Comparison of ENCODE assay signal across 30 cellular contexts in genomic region chr6:46102123-46102522, GRCh38.
"Had no signal": no experiment of that assay in that cellular context is flagged by ENCODE, and none has a peak within 500 bp of the region (broad histone marks: within the 10 kb centered on the region; RNA-seq: fewer than 3 reads in every experiment).

No MANE protein-coding gene starts in this region.

- H3K9me3 Mint-ChIP-seq: T-helper 1 cell treated with Interleukin-12 subunit alpha and Interleukin-12 subunit beta and Interleukin-4 antibody, amounts not matched to agents 30 μg/mL and 1 μg/mL, for 36 hours had no signal

- H3K9me3 ChIP-seq: Peyer's patch, SJSA1, SK-N-SH had no signal

- ATAC-seq: PC-3 had no signal

- H3K4me1 ChIP-seq: SJSA1 had no signal

- H3K36me3 Mint-ChIP-seq: activated naive CD4-positive, alpha-beta T cell treated with anti-CD3 and anti-CD28 coated beads, Interleukin-2, amount 50 U/mL, for 72 hours had no signal

- H3K4me3 Mint-ChIP-seq: activated CD4-positive, alpha-beta memory T cell treated with anti-CD3 and anti-CD28 coated beads for 36 hours; activated CD4-positive, alpha-beta T cell treated with anti-CD3 and anti-CD28 coated beads, Interleukin-2, amount 10 ng/mL, durations not matched to agents 7 days and 5 days; T-helper 1 cell treated with Interleukin-12 subunit alpha and Interleukin-12 subunit beta and Interleukin-4 antibody, amounts not matched to agents 30 μg/mL and 1 μg/mL, for 36 hours; T-helper 2 cell treated with Interferon-gamma antibody and Interleukin-4, amounts not matched to agents 5 μg/mL and 100 μg/mL, for 36 hours had no signal

- H3K27me3 ChIP-seq: brain microvascular endothelial cell, Peyer's patch, SJSA1 had no signal

- H3K4me3 ChIP-seq: Peyer's patch, SJSA1 had no signal

- H3K27ac Mint-ChIP-seq: activated CD4-positive, alpha-beta memory T cell treated with anti-CD3 and anti-CD28 coated beads for 36 hours; activated CD4-positive, alpha-beta T cell treated with anti-CD3 and anti-CD28 coated beads, Interleukin-2, amount 10 ng/mL, durations not matched to agents 7 days and 5 days; T-helper 1 cell treated with Interleukin-12 subunit alpha and Interleukin-12 subunit beta and Interleukin-4 antibody, amounts not matched to agents 30 μg/mL and 1 μg/mL, for 36 hours; T-helper 2 cell treated with Interferon-gamma antibody and Interleukin-4, amounts not matched to agents 5 μg/mL and 100 μg/mL, for 36 hours had no signal

- H3K4me1 Mint-ChIP-seq: activated CD4-positive, alpha-beta T cell treated with anti-CD3 and anti-CD28 coated beads, Interleukin-2, amount 10 ng/mL, durations not matched to agents 7 days and 5 days had no signal

- H3K36me3 ChIP-seq: brain microvascular endothelial cell, Peyer's patch, SJSA1 had no signal

- DNase-seq: activated CD4-positive, alpha-beta memory T cell treated with anti-CD3 and anti-CD28 coated beads for 36 hours; activated CD4-positive, alpha-beta T cell treated with anti-CD3 and anti-CD28 coated beads, Interleukin-2, amount 10 ng/mL, durations not matched to agents 7 days and 5 days; activated CD8-positive, alpha-beta memory T cell treated with anti-CD3 and anti-CD28 coated beads, Interleukin-2, amount 50 U/mL, for 4 hours; activated effector memory CD4-positive, alpha-beta T cell treated with anti-CD3 and anti-CD28 coated beads, Interleukin-2, amount 50 U/mL, for 16 hours; activated naive CD4-positive, alpha-beta T cell; activated T-cell treated with anti-CD3 and anti-CD28 coated beads, Interleukin-2, amount 50 U/mL, for 48 hours; amniotic stem cell; aorta; brain microvascular endothelial cell; KG1; MM.1S; MV-4-11; NCI-H1092; NCI-H1436 treated with DMSO at 0.1 percent for 48 hours; NCI-H1694 treated with DMSO at 0.1 percent for 48 hours; NCI-H2029; NCI-H2171; NCI-H510A; NCI-H526; NCI-H748 treated with DMSO at 0.1 percent for 48 hours; NK-92 treated with Interleukin-12 subunit alpha and Interleukin-12 subunit beta, amount 100 ng/mL, for 24 hours; PC-3; Peyer's patch; RPMI8226; SHP77 treated with DMSO at 0.1 percent for 48 hours; SK-N-SH had no signal

- H3K27ac ChIP-seq: brain microvascular endothelial cell, Peyer's patch, SJSA1 had no signal

- H3K27me3 Mint-ChIP-seq: activated CD4-positive, alpha-beta memory T cell treated with anti-CD3 and anti-CD28 coated beads for 36 hours; activated CD4-positive, alpha-beta T cell treated with anti-CD3 and anti-CD28 coated beads, Interleukin-2, amount 10 ng/mL, durations not matched to agents 7 days and 5 days had no signal
